ENCODE assay signal across 8 cellular contexts in the genomic region with DNA sequence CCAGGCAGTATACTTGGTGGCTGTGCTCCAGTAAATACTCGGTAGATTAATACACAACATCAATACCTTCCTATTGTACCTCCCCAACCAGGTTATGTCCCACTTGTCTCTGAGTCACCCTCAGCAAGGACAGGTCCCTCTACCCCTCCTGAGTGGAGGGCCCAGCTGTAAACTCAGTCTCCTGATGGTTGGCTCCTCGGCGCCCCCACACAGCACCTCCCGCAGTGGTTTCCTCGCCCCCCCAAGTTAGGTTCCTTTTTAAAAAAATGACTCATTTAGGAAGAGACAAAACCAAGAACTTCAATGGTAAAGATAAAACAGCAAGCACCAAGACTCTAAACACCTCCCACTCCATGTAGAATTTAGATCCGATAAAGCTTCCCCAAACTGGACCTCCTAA.
A peak's percentile ranks its signal among the peaks of the same experiment; 100 is the strongest.
DNase-seq lines count a peak whose midpoint lies in the region; FAIRE-seq and TF ChIP-seq lines count a peak whose summit lies in the region.

No MANE protein-coding gene starts in this region.

- DNase-seq in GM19239 (ENCODE audit: insufficient read length, low spot score) (peak; percentile 22), NCI-H345 treated with DMSO at 0.1 percent for 48 hours (lab: John Stamatoyannopoulos, UW; ENCODE audit: unreplicated experiment) (no peak), right atrium auricular region (ENCODE audit: low spot score) (no peak), NCI-H1092 treated with DMSO at 0.1 percent for 48 hours (lab: John Stamatoyannopoulos, UW) (no peak), NCI-H1048 (lab: John Stamatoyannopoulos, UW) (no peak)
- peak; percentile 77 for DNase-seq in activated naive CD8-positive, alpha-beta T cell treated with anti-CD3 and anti-CD28 coated beads for 36 hours
- DNase-seq in stimulated activated CD8-positive, alpha-beta memory T cell treated with anti-CD3 and anti-CD28 coated beads, Interleukin-12 subunit alpha, Interleukin-12 subunit beta, amount 100 ng/mL, for 1 hour (ENCODE audit: low read depth): peak; percentile 44

- no peak overlapping the region for H3K9ac ChIP-seq in SU-DHL-6 (ENCODE audit: low read length)

- H3K4me3 ChIP-seq in SU-DHL-6 (ENCODE audit: insufficient read depth, low read length, poor library complexity, severe bottlenecking) (no peak overlapping the region), right atrium auricular region (no peak overlapping the region)

- H3K79me2 ChIP-seq in SU-DHL-6 (ENCODE audit: insufficient read depth, low read length): no peaks in the 10 kb centered on the region

- H3K9me3 ChIP-seq in SU-DHL-6 (ENCODE audit: insufficient read depth, low read length): no peaks in the 10 kb centered on the region
- no peaks in the 10 kb centered on the region for H3K9me3 ChIP-seq in right atrium auricular region

- H3K27ac ChIP-seq in SU-DHL-6 (ENCODE audit: low read depth, low read length) (no peak overlapping the region), right atrium auricular region (no peak overlapping the region)

- H3K4me3 Mint-ChIP-seq in activated naive CD8-positive, alpha-beta T cell treated with anti-CD3 and anti-CD28 coated beads for 36 hours: peak overlapping the region; percentile 73

- no peaks in the 10 kb centered on the region for H3K36me3 ChIP-seq in SU-DHL-6 (ENCODE audit: low read length)
- H3K36me3 ChIP-seq in right atrium auricular region: no peaks in the 10 kb centered on the region

- H3K27me3 Mint-ChIP-seq in activated naive CD8-positive, alpha-beta T cell treated with anti-CD3 and anti-CD28 coated beads for 36 hours: no peaks in the 10 kb centered on the region

- no peak for TF ChIP-seq CTCF in SU-DHL-6 (IDR thresholded peaks at IDR 0.05; ENCODE audit: insufficient read depth, low read length, poor library complexity, severe bottlenecking)
- TF ChIP-seq CTCF in right atrium auricular region (IDR thresholded peaks at IDR 0.05): no peak

- H3K9me3 Mint-ChIP-seq in activated naive CD8-positive, alpha-beta T cell treated with anti-CD3 and anti-CD28 coated beads for 36 hours: peaks cover 2% of the 10 kb centered on the region

- no peak for FAIRE-seq in GM19239 (lab: Jason Lieb, UNC)

- peak overlapping the region; percentile 72 for H2AFZ ChIP-seq in SU-DHL-6 (ENCODE audit: low read depth, low read length, severe bottlenecking)

- H3K27me3 ChIP-seq in SU-DHL-6 (ENCODE audit: low read length): no peaks in the 10 kb centered on the region
- no peaks in the 10 kb centered on the region for H3K27me3 ChIP-seq in right atrium auricular region

- no peaks in the 10 kb centered on the region for H4K20me1 ChIP-seq in SU-DHL-6 (ENCODE audit: low read depth, low read length)

- no peaks in the 10 kb centered on the region for H3K9me2 ChIP-seq in SU-DHL-6 (replicated peaks; ENCODE audit: insufficient read depth, low read length)

- H3K4me1 ChIP-seq in right atrium auricular region: peaks cover 0 to 36% of the 10 kb centered on the region in 2 donors

- peak overlapping the region; percentile 85 for H3K27ac Mint-ChIP-seq in activated naive CD8-positive, alpha-beta T cell treated with anti-CD3 and anti-CD28 coated beads for 36 hours

- 0 out of 2 replicates have a peak, but pooled peaks cover 6% of the 10 kb centered on the region for H3F3A ChIP-seq in SU-DHL-6 (ENCODE audit: insufficient read depth)

- H3K36me3 Mint-ChIP-seq in activated naive CD8-positive, alpha-beta T cell treated with anti-CD3 and anti-CD28 coated beads for 36 hours: peaks cover 10% of the 10 kb centered on the region

- H3K4me1 Mint-ChIP-seq in activated naive CD8-positive, alpha-beta T cell treated with anti-CD3 and anti-CD28 coated beads for 36 hours: peaks cover 58% of the 10 kb centered on the region

- peak overlapping the region; percentile 43 for H3K4me2 ChIP-seq in SU-DHL-6 (ENCODE audit: low read depth, low read length, poor library complexity, severe bottlenecking)

Comparison
In these comparisons a context has a peak if more than half of its experiments do, and no peak if none do; other contexts are left out.
1. DNase-seq: peak in GM19239 (single experiment), activated naive CD8-positive, alpha-beta T cell treated with anti-CD3 and anti-CD28 coated beads for 36 hours (single experiment) and stimulated activated CD8-positive, alpha-beta memory T cell treated with anti-CD3 and anti-CD28 coated beads, Interleukin-12 subunit alpha, Interleukin-12 subunit beta, amount 100 ng/mL, for 1 hour (single experiment); none in NCI-H345 treated with DMSO at 0.1 percent for 48 hours (single experiment), right atrium auricular region (single experiment), NCI-H1092 treated with DMSO at 0.1 percent for 48 hours (single experiment) and NCI-H1048 (single experiment).